In the genomic region with DNA sequence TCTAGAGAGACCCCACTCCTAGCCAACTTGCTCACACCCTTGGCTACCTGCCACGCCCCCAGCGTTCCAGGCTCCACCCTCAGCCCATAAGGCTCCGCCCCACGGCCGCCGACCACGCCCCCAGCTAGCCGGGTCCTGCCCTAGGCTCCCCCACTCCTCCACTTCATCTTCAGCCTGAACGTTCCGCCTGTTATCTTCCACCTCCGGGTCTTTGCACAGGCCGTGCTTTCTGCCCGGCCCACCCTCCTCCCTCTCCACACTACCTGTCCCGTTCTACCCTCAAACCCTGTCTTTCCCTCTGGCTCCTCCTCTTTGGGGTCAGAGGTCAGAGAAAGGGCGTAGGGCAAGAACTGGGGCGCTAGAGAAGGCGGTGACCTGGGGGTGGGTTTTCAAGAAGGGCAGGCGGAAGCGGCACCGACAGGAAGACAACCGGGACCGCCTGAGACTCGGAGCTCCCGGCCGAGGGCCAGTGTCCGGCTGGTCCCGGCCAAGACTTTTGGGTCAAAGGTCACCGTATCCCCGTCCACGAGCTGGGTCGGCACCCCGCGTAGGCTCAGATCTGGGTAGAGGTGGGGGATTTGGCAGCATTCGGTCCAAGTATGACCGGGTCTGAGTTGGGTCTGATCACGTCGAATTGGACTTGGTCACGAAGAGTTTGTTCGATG, we compare ENCODE assay signal across 1 cellular context.
A peak's percentile ranks its signal among the peaks of the same experiment; 100 is the strongest.
TF ChIP-seq lines count a peak whose summit lies in the region.

No MANE protein-coding gene starts in this region.

TF ChIP-seq in HepG2, 621 proteins besides CTCF, POLR2A, EP300 and RAD21 (continued from another document and continues in another):
- TF ChIP-seq PITX1 (CRISPR knock-in tag; IDR thresholded peaks at IDR 0.05): peak; percentile 71; the same call in 1 of the 2 replicates
- TF ChIP-seq ZIK1 (CRISPR knock-in tag; IDR thresholded peaks at IDR 0.05; ENCODE audit: borderline replicate concordance, low read depth): no peak
- TF ChIP-seq, protein P1, sequence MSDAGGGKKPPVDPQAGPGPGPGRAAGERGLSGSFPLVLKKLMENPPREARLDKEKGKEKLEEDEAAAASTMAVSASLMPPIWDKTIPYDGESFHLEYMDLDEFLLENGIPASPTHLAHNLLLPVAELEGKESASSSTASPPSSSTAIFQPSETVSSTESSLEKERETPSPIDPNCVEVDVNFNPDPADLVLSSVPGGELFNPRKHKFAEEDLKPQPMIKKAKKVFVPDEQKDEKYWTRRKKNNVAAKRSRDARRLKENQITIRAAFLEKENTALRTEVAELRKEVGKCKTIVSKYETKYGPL (CRISPR knock-in tag; IDR thresholded peaks at IDR 0.05): no peak
- TF ChIP-seq RBAK (CRISPR knock-in tag; IDR thresholded peaks at IDR 0.05): no peak
- TF ChIP-seq ZNF34 (CRISPR knock-in tag; IDR thresholded peaks at IDR 0.05; ENCODE audit: borderline replicate concordance): 0 out of 2 replicates have a peak, but pooled peaks have one; percentile 64
- no peak for TF ChIP-seq PCBP2 (optimal IDR thresholded peaks at IDR 0.05; ENCODE audit: low read depth, low read length, poor library complexity, severe bottlenecking)
- TF ChIP-seq ZNF331 (CRISPR knock-in tag; IDR thresholded peaks at IDR 0.05): peak; percentile 49; the same call in 1 of the 2 replicates
- peak; percentile 87 for TF ChIP-seq MEF2D (CRISPR knock-in tag; IDR thresholded peaks at IDR 0.05)
- TF ChIP-seq KDM5B (CRISPR knock-in tag; IDR thresholded peaks at IDR 0.05; ENCODE audit: borderline replicate concordance): peak; percentile 38; the same call in 1 of the 2 replicates
- peak; percentile 91 for TF ChIP-seq ZNF572 (CRISPR knock-in tag; IDR thresholded peaks at IDR 0.05)
- no peak; the same call in 1 of the 2 replicates for TF ChIP-seq FOXA3 (CRISPR knock-in tag; IDR thresholded peaks at IDR 0.05)
- TF ChIP-seq HDAC1 (CRISPR knock-in tag; IDR thresholded peaks at IDR 0.05): peak; percentile 64
- TF ChIP-seq, protein P2, sequence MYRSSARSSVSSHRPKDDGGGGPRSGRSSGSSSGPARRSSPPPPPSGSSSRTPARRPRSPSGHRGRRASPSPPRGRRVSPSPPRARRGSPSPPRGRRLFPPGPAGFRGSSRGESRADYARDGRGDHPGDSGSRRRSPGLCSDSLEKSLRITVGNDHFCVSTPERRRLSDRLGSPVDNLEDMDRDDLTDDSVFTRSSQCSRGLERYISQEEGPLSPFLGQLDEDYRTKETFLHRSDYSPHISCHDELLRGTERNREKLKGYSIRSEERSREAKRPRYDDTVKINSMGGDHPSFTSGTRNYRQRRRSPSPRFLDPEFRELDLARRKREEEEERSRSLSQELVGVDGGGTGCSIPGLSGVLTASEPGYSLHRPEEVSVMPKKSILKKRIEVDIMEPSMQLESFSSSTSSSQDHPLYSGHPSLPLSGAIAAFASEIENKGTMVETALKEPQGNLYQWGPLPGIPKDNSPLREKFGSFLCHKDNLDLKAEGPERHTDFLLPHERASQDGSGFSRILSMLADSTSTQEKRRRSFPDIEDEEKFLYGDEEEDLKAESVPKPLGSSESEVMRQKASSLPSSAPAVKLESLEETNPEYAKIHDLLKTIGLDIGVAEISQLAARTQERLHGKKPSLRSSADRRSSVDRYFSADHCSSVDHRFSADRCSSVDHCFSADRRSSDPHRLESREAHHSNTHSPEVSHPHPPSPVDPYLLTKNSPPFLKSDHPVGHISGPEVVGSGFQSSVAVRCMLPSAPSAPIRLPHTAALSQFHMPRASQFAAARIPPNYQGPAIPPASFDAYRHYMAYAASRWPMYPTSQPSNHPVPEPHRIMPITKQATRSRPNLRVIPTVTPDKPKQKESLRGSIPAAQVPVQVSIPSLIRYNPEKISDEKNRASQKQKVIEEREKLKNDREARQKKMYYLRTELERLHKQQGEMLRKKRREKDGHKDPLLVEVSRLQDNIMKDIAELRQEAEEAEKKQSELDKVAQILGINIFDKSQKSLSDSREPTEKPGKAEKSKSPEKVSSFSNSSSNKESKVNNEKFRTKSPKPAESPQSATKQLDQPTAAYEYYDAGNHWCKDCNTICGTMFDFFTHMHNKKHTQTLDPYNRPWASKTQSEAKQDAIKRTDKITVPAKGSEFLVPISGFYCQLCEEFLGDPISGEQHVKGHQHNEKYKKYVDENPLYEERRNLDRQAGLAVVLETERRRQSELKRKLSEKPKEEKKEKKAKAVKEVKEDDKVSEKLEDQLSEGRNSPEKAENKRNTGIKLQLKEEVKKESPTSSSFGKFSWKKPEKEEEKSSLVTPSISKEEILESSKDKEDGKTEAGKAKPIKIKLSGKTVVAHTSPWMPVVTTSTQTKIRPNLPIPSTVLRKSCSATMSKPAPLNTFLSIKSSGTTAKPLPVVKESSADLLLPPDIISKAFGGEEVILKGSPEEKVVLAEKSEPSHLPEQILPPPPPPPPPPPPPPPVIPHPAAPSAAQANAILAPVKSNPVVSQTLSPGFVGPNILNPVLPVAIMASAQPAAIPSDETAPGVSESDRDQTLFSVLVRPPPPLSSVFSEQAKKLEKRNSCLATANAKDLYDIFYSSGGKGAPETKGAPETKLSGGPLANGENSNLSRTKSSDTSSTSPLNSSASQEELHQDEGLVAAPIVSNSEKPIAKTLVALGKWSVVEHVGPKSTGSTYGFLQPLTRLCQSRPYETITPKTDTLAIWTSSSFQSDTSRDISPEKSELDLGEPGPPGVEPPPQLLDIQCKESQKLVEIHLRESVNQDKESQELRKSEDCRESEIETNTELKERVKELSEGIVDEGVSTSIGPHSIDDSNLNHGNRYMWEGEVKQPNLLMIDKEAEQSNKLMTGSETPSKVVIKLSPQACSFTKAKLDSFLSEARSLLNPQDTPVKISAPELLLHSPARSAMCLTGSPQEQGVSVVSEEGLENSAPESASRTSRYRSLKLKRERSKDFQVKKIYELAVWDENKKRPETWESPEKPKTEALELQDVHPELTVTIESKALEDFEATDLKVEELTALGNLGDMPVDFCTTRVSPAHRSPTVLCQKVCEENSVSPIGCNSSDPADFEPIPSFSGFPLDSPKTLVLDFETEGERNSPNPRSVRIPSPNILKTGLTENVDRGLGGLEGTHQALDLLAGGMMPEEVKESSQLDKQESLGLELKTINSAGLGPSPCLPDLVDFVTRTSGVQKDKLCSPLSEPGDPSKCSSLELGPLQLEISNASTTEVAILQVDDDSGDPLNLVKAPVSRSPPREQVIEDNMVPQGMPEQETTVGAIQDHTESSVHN (CRISPR knock-in tag; IDR thresholded peaks at IDR 0.05): no peak
- TF ChIP-seq ZNF772 (CRISPR knock-in tag; IDR thresholded peaks at IDR 0.05): peak; percentile 74; the same call in 1 of the 2 replicates
- TF ChIP-seq BORCS8-MEF2B (CRISPR knock-in tag; IDR thresholded peaks at IDR 0.05): peak; percentile 52
- no peak for TF ChIP-seq ZSCAN25 (CRISPR knock-in tag; IDR thresholded peaks at IDR 0.05)
- peak; percentile 20; the same call in 1 of the 3 replicates for TF ChIP-seq MXI1 (IDR thresholded peaks at IDR 0.05; ENCODE audit: borderline replicate concordance, low read depth, low read length)
- no peak for TF ChIP-seq YY1 (IDR thresholded peaks at IDR 0.05; ENCODE audit: insufficient read depth, insufficient replicate concordance, low read depth, low read length)
- TF ChIP-seq TBP (CRISPR knock-in tag; IDR thresholded peaks at IDR 0.05): no peak
- TF ChIP-seq, protein P3, sequence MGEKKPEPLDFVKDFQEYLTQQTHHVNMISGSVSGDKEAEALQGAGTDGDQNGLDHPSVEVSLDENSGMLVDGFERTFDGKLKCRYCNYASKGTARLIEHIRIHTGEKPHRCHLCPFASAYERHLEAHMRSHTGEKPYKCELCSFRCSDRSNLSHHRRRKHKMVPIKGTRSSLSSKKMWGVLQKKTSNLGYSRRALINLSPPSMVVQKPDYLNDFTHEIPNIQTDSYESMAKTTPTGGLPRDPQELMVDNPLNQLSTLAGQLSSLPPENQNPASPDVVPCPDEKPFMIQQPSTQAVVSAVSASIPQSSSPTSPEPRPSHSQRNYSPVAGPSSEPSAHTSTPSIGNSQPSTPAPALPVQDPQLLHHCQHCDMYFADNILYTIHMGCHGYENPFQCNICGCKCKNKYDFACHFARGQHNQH (CRISPR knock-in tag; IDR thresholded peaks at IDR 0.05): peak; percentile 56; the same call in 1 of the 2 replicates
- TF ChIP-seq CSRNP2 (CRISPR knock-in tag; conservative IDR thresholded peaks at IDR 0.05; ENCODE audit: low read depth): no peak
- TF ChIP-seq MLLT10 (CRISPR knock-in tag; IDR thresholded peaks at IDR 0.05): no peak
- no peak for TF ChIP-seq FLYWCH1 (CRISPR knock-in tag; IDR thresholded peaks at IDR 0.05)
- no peak for TF ChIP-seq NFE2L1 (CRISPR knock-in tag; IDR thresholded peaks at IDR 0.05; ENCODE audit: borderline replicate concordance)
- TF ChIP-seq MXD4 (CRISPR knock-in tag; IDR thresholded peaks at IDR 0.05): 0 out of 2 replicates have a peak, but pooled peaks have one; percentile 46
- TF ChIP-seq CEBPB (IDR thresholded peaks at IDR 0.05; ENCODE audit: borderline replicate concordance, low read depth, low read length): no peak
- TF ChIP-seq NR2F1 (CRISPR knock-in tag; IDR thresholded peaks at IDR 0.05): peak in 1 of 2 experiments; percentile 85
- TF ChIP-seq ZNF788 (CRISPR knock-in tag; IDR thresholded peaks at IDR 0.05; ENCODE audit: borderline replicate concordance): 0 out of 2 replicates have a peak, but pooled peaks have one; percentile 48
- TF ChIP-seq, protein P4, sequence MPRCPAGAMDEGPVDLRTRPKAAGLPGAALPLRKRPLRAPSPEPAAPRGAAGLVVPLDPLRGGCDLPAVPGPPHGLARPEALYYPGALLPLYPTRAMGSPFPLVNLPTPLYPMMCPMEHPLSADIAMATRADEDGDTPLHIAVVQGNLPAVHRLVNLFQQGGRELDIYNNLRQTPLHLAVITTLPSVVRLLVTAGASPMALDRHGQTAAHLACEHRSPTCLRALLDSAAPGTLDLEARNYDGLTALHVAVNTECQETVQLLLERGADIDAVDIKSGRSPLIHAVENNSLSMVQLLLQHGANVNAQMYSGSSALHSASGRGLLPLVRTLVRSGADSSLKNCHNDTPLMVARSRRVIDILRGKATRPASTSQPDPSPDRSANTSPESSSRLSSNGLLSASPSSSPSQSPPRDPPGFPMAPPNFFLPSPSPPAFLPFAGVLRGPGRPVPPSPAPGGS (CRISPR knock-in tag; IDR thresholded peaks at IDR 0.05): peak; percentile 29; the same call in 1 of the 2 replicates
- TF ChIP-seq NR2C2 (CRISPR knock-in tag; IDR thresholded peaks at IDR 0.05; ENCODE audit: borderline replicate concordance): peak; percentile 98
- TF ChIP-seq ZFP62 (CRISPR knock-in tag; IDR thresholded peaks at IDR 0.05): no peak
- peak; percentile 80 for TF ChIP-seq ZMYM2 (CRISPR knock-in tag; IDR thresholded peaks at IDR 0.05)
- no peak for TF ChIP-seq CHD2 (IDR thresholded peaks at IDR 0.05; ENCODE audit: low read depth, low read length)
- no peak for TF ChIP-seq ZNF224 (CRISPR knock-in tag; IDR thresholded peaks at IDR 0.05)
- peak in 1 of 2 experiments; percentile 39; a peak in 1 of 4 replicates for TF ChIP-seq HMGXB4 (CRISPR knock-in tag; IDR thresholded peaks at IDR 0.05; ENCODE audit: borderline replicate concordance in 1 of 2, low read depth in 1 of 2)
- TF ChIP-seq IKZF1 (IDR thresholded peaks at IDR 0.05): no peak
- peak; percentile 30; the same call in 1 of the 2 replicates for TF ChIP-seq KDM1A (CRISPR knock-in tag; IDR thresholded peaks at IDR 0.05)
- TF ChIP-seq, protein P5, sequence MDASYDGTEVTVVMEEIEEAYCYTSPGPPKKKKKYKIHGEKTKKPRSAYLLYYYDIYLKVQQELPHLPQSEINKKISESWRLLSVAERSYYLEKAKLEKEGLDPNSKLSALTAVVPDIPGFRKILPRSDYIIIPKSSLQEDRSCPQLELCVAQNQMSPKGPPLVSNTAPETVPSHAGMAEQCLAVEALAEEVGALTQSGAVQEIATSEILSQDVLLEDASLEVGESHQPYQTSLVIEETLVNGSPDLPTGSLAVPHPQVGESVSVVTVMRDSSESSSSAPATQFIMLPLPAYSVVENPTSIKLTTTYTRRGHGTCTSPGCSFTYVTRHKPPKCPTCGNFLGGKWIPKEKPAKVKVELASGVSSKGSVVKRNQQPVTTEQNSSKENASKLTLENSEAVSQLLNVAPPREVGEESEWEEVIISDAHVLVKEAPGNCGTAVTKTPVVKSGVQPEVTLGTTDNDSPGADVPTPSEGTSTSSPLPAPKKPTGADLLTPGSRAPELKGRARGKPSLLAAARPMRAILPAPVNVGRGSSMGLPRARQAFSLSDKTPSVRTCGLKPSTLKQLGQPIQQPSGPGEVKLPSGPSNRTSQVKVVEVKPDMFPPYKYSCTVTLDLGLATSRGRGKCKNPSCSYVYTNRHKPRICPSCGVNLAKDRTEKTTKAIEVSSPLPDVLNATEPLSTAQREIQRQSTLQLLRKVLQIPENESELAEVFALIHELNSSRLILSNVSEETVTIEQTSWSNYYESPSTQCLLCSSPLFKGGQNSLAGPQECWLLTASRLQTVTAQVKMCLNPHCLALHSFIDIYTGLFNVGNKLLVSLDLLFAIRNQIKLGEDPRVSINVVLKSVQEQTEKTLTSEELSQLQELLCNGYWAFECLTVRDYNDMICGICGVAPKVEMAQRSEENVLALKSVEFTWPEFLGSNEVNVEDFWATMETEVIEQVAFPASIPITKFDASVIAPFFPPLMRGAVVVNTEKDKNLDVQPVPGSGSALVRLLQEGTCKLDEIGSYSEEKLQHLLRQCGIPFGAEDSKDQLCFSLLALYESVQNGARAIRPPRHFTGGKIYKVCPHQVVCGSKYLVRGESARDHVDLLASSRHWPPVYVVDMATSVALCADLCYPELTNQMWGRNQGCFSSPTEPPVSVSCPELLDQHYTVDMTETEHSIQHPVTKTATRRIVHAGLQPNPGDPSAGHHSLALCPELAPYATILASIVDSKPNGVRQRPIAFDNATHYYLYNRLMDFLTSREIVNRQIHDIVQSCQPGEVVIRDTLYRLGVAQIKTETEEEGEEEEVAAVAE (CRISPR knock-in tag; IDR thresholded peaks at IDR 0.05; ENCODE audit: borderline replicate concordance): no peak
- TF ChIP-seq GATAD1 (CRISPR knock-in tag; IDR thresholded peaks at IDR 0.05): peak; percentile 68; the same call in 1 of the 2 replicates
